In the genomic region with DNA sequence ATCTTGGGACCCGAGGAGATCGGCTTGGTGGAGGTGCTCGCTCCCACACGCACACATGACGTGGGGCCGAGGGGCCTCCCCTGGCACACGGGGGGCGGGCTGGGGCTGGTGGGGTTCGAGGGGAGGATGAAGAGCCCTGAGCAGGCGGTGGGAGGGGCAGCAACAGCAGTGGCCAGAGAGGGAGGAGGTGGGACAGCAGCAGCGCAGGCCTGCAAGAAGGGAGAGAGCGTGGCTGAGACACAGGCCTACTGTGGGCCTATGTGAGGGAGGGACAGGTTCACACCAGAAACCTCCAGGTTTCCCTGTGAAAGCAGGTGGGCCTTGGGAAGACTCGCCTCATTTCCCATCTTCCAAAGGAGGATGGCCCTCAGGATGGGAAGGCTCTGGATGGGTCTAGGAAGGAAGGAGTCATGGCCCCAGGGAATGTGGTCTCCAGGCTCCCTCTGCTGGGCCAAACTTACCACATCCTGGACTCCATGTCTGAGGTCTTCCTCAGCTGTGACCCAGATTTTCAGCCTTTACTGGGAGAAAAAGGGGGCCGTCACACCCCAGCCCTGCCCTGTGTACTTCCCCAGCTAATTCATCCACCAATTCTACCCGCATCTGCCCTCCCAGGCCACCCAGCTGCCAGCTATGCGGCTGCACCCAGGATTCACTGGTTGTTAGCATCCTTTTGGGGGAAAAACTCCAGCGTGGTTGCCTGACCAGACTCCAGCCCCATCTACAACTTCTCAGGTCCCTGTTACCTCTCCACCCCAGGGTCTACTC, we compare ENCODE assay signal across 8 cellular contexts.
DNase-seq lines count a peak whose midpoint lies in the region; ATAC-seq and TF ChIP-seq lines count a peak whose summit lies in the region.

No MANE protein-coding gene starts in this region.

- H3K27ac ChIP-seq in HEK293 (ENCODE audit: extremely low read depth, low read depth, low read length): no peak overlapping the region

- POLR2A ChIA-PET in HEK293 (lab: Yijun Ruan, JAX): interaction anchor here (0.5 to 2.5 kb wide), 5 partner anchors 9 to 118 kb away, joined by 3 to 16 read pairs (median 4); a partner anchor contains a TSS

- CTCF ChIA-PET in HEK293 (lab: Yijun Ruan, JAX): interaction anchor here (0.7 to 1.5 kb wide), 5 partner anchors 13 to 410 kb away, joined by 3 to 8 read pairs (median 3); no protein-coding TSS in a partner anchor

- TF ChIP-seq CTCF in HEK293 (tag by site-specific recombination; IDR thresholded peaks at IDR 0.05): peak; percentile 85

- no peaks in the 10 kb centered on the region for H3K4me1 ChIP-seq in HEK293 (ENCODE audit: control insufficient read depth, insufficient read depth, low read length)

- H3K4me3 Mint-ChIP-seq in stimulated activated memory B cell treated with anti-CD40 and anti-IgM and Interleukin-4, amounts not matched to agents 10 μg/mL and 1 μg/mL and 100 μg/mL, for 72 hours: no peak overlapping the region

- H3K36me3 Mint-ChIP-seq in stimulated activated memory B cell treated with anti-CD40 and anti-IgM and Interleukin-4, amounts not matched to agents 10 μg/mL and 1 μg/mL and 100 μg/mL, for 72 hours: peaks cover 6% of the 10 kb centered on the region

- peaks cover 34% of the 10 kb centered on the region for H3K27me3 Mint-ChIP-seq in stimulated activated memory B cell treated with anti-CD40 and anti-IgM and Interleukin-4, amounts not matched to agents 10 μg/mL and 1 μg/mL and 100 μg/mL, for 72 hours

- DNase-seq in NCI-H146 (lab: John Stamatoyannopoulos, UW): peak; percentile 50
- no peak for DNase-seq in NCI-H146 treated with DMSO at 0.1 percent for 48 hours (lab: John Stamatoyannopoulos, UW; ENCODE audit: unreplicated experiment)
- peak; percentile 28 for DNase-seq in fibroblast of the conjunctiva (ENCODE audit: low read depth)
- DNase-seq in DMS79 treated with DMSO at 0.1 percent for 48 hours (lab: John Stamatoyannopoulos, UW): no peak

- no peaks in the 10 kb centered on the region for H3K9me3 ChIP-seq in HEK293 (ENCODE audit: control insufficient read depth, insufficient read depth, low read depth, low read length)

- peaks cover 0 to 16% of the 10 kb centered on the region in 2 experiments; a peak in 1 of 3 replicates for H3K36me3 ChIP-seq in HEK293 (ENCODE audit: control insufficient read depth in 2 of 2, insufficient read depth in 1 of 2, low read length in 2 of 2)

- ATAC-seq in SK-N-SH treated with all-trans-retinoic acid at 6 μM for 48 hours (peak; percentile 79), GM19035 (IDR thresholded peaks at IDR 0.05; ENCODE audit: unreplicated experiment) (no peak)
- ATAC-seq in stimulated activated memory B cell treated with anti-CD40 and anti-IgM and Interleukin-4, amounts not matched to agents 10 μg/mL and 1 μg/mL and 100 μg/mL, for 72 hours: no peak

- peak overlapping the region; percentile 62 for H3K27ac Mint-ChIP-seq in stimulated activated memory B cell treated with anti-CD40 and anti-IgM and Interleukin-4, amounts not matched to agents 10 μg/mL and 1 μg/mL and 100 μg/mL, for 72 hours

- peaks cover 72% of the 10 kb centered on the region for H3K4me1 Mint-ChIP-seq in stimulated activated memory B cell treated with anti-CD40 and anti-IgM and Interleukin-4, amounts not matched to agents 10 μg/mL and 1 μg/mL and 100 μg/mL, for 72 hours

- H3K4me3 ChIP-seq in HEK293 (ENCODE audit: low read depth, low read length): no peak overlapping the region

- H3K9me3 Mint-ChIP-seq in stimulated activated memory B cell treated with anti-CD40 and anti-IgM and Interleukin-4, amounts not matched to agents 10 μg/mL and 1 μg/mL and 100 μg/mL, for 72 hours: peaks cover 3% of the 10 kb centered on the region

TF ChIP-seq in HEK293, 187 proteins besides CTCF, POLR2A, EP300 and RAD21 (continues in another document):
- TF ChIP-seq ZNF610 (tag by site-specific recombination; IDR thresholded peaks at IDR 0.05; ENCODE audit: borderline replicate concordance) (no peak), ZNF654 (tag by site-specific recombination; IDR thresholded peaks at IDR 0.05; ENCODE audit: low read depth) (peak; percentile 84), IKZF3 (tag by site-specific recombination; IDR thresholded peaks at IDR 0.05) (peak; percentile 87), ZNF324 (tag by site-specific recombination; IDR thresholded peaks at IDR 0.05) (no peak), HOXA7 (CRISPR knock-in tag; IDR thresholded peaks at IDR 0.05; ENCODE audit: borderline replicate concordance) (no peak), PRDM1 (tag by site-specific recombination; IDR thresholded peaks at IDR 0.05) (no peak), ZNF341 (tag by site-specific recombination; IDR thresholded peaks at IDR 0.05; ENCODE audit: low read depth) (peak; percentile 74), SP2 (tag by site-specific recombination; IDR thresholded peaks at IDR 0.05) (peak; percentile 20; the same call in 1 of the 2 replicates), ZBTB17 (tag by site-specific recombination; IDR thresholded peaks at IDR 0.05) (0 out of 2 replicates have a peak, but pooled peaks have one; percentile 18), ZBTB8A (tag by site-specific recombination; IDR thresholded peaks at IDR 0.05) (peak; percentile 35), SP7 (tag by site-specific recombination; IDR thresholded peaks at IDR 0.05) (no peak), KLF8 (tag by site-specific recombination; IDR thresholded peaks at IDR 0.05) (no peak), ZNF366 (tag by site-specific recombination; conservative IDR thresholded peaks at IDR 0.05) (peak; percentile 57), ZNF335 (tag by site-specific recombination; conservative IDR thresholded peaks at IDR 0.05) (no peak)
- TF ChIP-seq, protein P1, sequence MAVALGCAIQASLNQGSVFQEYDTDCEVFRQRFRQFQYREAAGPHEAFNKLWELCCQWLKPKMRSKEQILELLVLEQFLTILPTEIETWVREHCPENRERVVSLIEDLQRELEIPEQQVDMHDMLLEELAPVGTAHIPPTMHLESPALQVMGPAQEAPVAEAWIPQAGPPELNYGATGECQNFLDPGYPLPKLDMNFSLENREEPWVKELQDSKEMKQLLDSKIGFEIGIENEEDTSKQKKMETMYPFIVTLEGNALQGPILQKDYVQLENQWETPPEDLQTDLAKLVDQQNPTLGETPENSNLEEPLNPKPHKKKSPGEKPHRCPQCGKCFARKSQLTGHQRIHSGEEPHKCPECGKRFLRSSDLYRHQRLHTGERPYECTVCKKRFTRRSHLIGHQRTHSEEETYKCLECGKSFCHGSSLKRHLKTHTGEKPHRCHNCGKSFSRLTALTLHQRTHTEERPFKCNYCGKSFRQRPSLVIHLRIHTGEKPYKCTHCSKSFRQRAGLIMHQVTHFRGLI (tag by site-specific recombination; IDR thresholded peaks at IDR 0.05): no peak

TF ChIP-seq in SK-N-SH treated with all-trans-retinoic acid at 6 μM for 48 hours, 23 proteins besides CTCF, POLR2A, EP300 and RAD21 (continues in another document):
- TF ChIP-seq RARB (CRISPR knock-in tag; IDR thresholded peaks at IDR 0.05) (no peak), ZC3H10 (CRISPR knock-in tag; IDR thresholded peaks at IDR 0.05) (no peak), OSR1 (CRISPR knock-in tag; IDR thresholded peaks at IDR 0.05) (no peak), TCF4 (CRISPR knock-in tag; IDR thresholded peaks at IDR 0.05; ENCODE audit: borderline replicate concordance) (no peak), ZNF8 (CRISPR knock-in tag; IDR thresholded peaks at IDR 0.05) (no peak), SNAI2 (CRISPR knock-in tag; IDR thresholded peaks at IDR 0.05) (no peak), ZNF565 (CRISPR knock-in tag; conservative IDR thresholded peaks at IDR 0.05; ENCODE audit: low read depth) (no peak), ISL1 (CRISPR knock-in tag; IDR thresholded peaks at IDR 0.05) (no peak)
- TF ChIP-seq, protein P2, sequence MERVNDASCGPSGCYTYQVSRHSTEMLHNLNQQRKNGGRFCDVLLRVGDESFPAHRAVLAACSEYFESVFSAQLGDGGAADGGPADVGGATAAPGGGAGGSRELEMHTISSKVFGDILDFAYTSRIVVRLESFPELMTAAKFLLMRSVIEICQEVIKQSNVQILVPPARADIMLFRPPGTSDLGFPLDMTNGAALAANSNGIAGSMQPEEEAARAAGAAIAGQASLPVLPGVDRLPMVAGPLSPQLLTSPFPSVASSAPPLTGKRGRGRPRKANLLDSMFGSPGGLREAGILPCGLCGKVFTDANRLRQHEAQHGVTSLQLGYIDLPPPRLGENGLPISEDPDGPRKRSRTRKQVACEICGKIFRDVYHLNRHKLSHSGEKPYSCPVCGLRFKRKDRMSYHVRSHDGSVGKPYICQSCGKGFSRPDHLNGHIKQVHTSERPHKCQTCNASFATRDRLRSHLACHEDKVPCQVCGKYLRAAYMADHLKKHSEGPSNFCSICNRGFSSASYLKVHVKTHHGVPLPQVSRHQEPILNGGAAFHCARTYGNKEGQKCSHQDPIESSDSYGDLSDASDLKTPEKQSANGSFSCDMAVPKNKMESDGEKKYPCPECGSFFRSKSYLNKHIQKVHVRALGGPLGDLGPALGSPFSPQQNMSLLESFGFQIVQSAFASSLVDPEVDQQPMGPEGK (CRISPR knock-in tag; IDR thresholded peaks at IDR 0.05; ENCODE audit: borderline replicate concordance): no peak
- TF ChIP-seq, protein P3, sequence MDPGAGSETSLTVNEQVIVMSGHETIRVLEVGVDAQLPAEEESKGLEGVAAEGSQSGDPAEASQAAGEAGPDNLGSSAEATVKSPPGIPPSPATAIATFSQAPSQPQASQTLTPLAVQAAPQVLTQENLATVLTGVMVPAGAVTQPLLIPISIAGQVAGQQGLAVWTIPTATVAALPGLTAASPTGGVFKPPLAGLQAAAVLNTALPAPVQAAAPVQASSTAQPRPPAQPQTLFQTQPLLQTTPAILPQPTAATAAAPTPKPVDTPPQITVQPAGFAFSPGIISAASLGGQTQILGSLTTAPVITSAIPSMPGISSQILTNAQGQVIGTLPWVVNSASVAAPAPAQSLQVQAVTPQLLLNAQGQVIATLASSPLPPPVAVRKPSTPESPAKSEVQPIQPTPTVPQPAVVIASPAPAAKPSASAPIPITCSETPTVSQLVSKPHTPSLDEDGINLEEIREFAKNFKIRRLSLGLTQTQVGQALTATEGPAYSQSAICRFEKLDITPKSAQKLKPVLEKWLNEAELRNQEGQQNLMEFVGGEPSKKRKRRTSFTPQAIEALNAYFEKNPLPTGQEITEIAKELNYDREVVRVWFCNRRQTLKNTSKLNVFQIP (CRISPR knock-in tag; IDR thresholded peaks at IDR 0.05; ENCODE audit: borderline replicate concordance, low read depth): no peak
- TF ChIP-seq, protein P4, sequence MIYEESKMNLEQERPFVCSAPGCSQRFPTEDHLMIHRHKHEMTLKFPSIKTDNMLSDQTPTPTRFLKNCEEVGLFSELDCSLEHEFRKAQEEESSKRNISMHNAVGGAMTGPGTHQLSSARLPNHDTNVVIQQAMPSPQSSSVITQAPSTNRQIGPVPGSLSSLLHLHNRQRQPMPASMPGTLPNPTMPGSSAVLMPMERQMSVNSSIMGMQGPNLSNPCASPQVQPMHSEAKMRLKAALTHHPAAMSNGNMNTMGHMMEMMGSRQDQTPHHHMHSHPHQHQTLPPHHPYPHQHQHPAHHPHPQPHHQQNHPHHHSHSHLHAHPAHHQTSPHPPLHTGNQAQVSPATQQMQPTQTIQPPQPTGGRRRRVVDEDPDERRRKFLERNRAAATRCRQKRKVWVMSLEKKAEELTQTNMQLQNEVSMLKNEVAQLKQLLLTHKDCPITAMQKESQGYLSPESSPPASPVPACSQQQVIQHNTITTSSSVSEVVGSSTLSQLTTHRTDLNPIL (CRISPR knock-in tag; IDR thresholded peaks at IDR 0.05; ENCODE audit: low read depth): no peak

Comparison
In these comparisons a context has a peak if more than half of its experiments do, and no peak if none do; other contexts are left out.
1. DNase-seq: peak in NCI-H146 (single experiment) and fibroblast of the conjunctiva (single experiment); none in NCI-H146 treated with DMSO at 0.1 percent for 48 hours (single experiment) and DMS79 treated with DMSO at 0.1 percent for 48 hours (single experiment).